Comparison of ENCODE assay signal across 26 cellular contexts in genomic region chr11:43712676-43713075, GRCh38.
"Had no signal": no experiment of that assay in that cellular context is flagged by ENCODE, and none has a peak within 500 bp of the region (broad histone marks: within the 10 kb centered on the region; RNA-seq: fewer than 3 reads in every experiment).

No MANE protein-coding gene starts in this region.

- H3K27me3 ChIP-seq: esophagus muscularis mucosa, right lobe of liver, testis had no signal

- H3K4me3 ChIP-seq: esophagus muscularis mucosa, lower lobe of right lung, right lobe of liver, testis had no signal

- ATAC-seq: activated CD8-positive, alpha-beta T cell treated with anti-CD3 and anti-CD28 coated beads, Interleukin-2, amount 10 ng/mL, durations not matched to agents 7 days and 5 days; activated T-cell treated with anti-CD3 and anti-CD28 coated beads, Interleukin-2, amount 50 U/mL, for 4 hours; left colon; lower lobe of right lung; natural killer cell treated with Interleukin-12 subunit alpha and Interleukin-12 subunit beta and Interleukin-15 and Interleukin-18, amount 100 ng/mL, for 72 hours; right lobe of liver; stimulated activated memory B cell treated with anti-CD40 and anti-IgM and Interleukin-4, amounts not matched to agents 10 μg/mL and 1 μg/mL and 100 μg/mL, for 72 hours had no signal

- H3K36me3 ChIP-seq: esophagus muscularis mucosa, right lobe of liver had no signal

- H3K27ac ChIP-seq: esophagus muscularis mucosa, lower lobe of right lung, parathyroid adenoma, right lobe of liver, testis had no signal

- H3K9me3 Mint-ChIP-seq: natural killer cell treated with Interleukin-12 subunit alpha and Interleukin-12 subunit beta and Interleukin-15 and Interleukin-18, amount 100 ng/mL, for 72 hours; stimulated activated memory B cell treated with anti-CD40 and anti-IgM and Interleukin-4, amounts not matched to agents 10 μg/mL and 1 μg/mL and 100 μg/mL, for 72 hours had no signal

- H3K79me2 ChIP-seq: parathyroid adenoma had no signal

- FAIRE-seq: endothelial cell of umbilical vein, small intestine had no signal

- DNase-seq: activated CD4-positive, alpha-beta T cell treated with anti-CD3 and anti-CD28 coated beads, Interleukin-2, amount 10 ng/mL, durations not matched to agents 24 days and 14 days; activated CD4-positive, CD25-positive, alpha-beta regulatory T cell; activated CD8-positive, alpha-beta T cell treated with anti-CD3 and anti-CD28 coated beads, Interleukin-2, amount 10 ng/mL, durations not matched to agents 7 days and 5 days; activated effector memory CD4-positive, alpha-beta T cell treated with anti-CD3 and anti-CD28 coated beads, Interleukin-2, amount 50 U/mL, for 16 hours; activated naive CD4-positive, alpha-beta T cell treated with anti-CD3 and anti-CD28 coated beads, Interleukin-2, amount 50 U/mL, for 16 hours; activated T-cell treated with anti-CD3 and anti-CD28 coated beads, Interleukin-2, amount 50 U/mL, for 4 hours; dermis blood vessel endothelial cell; effector memory CD4-positive, alpha-beta T cell; foreskin melanocyte; glutamatergic neuron; hippocampal formation; islet precursor cell; left colon; lower lobe of right lung; right lobe of liver; small intestine; stimulated activated CD4-positive, alpha-beta T cell treated with anti-CD3 and anti-CD28 coated beads, Interleukin-4, amount 100 ng/mL, for 24 hours; T-helper 9 cell; testis had no signal

- H3K36me3 Mint-ChIP-seq: natural killer cell treated with Interleukin-12 subunit alpha and Interleukin-12 subunit beta and Interleukin-15 and Interleukin-18, amount 100 ng/mL, for 72 hours had no signal

- H3K4me1 Mint-ChIP-seq: mesothelial cell of epicardium had no signal

- H3K9me3 ChIP-seq: esophagus muscularis mucosa, lower lobe of right lung, right lobe of liver, testis had no signal

- H3K4me3 Mint-ChIP-seq: activated CD4-positive, alpha-beta T cell treated with anti-CD3 and anti-CD28 coated beads, Interleukin-2, amount 10 ng/mL, durations not matched to agents 24 days and 14 days; activated CD8-positive, alpha-beta T cell treated with anti-CD3 and anti-CD28 coated beads, Interleukin-2, amount 10 ng/mL, durations not matched to agents 7 days and 5 days; activated T-cell treated with anti-CD3 and anti-CD28 coated beads, Interleukin-2, amount 50 U/mL, for 4 hours; mesothelial cell of epicardium; natural killer cell treated with Interleukin-12 subunit alpha and Interleukin-12 subunit beta and Interleukin-15 and Interleukin-18, amount 100 ng/mL, for 72 hours; stimulated activated memory B cell treated with anti-CD40 and anti-IgM and Interleukin-4, amounts not matched to agents 10 μg/mL and 1 μg/mL and 100 μg/mL, for 72 hours; type B pancreatic cell had no signal

- H3K27ac Mint-ChIP-seq: activated CD4-positive, alpha-beta T cell treated with anti-CD3 and anti-CD28 coated beads, Interleukin-2, amount 10 ng/mL, durations not matched to agents 24 days and 14 days; activated CD8-positive, alpha-beta T cell treated with anti-CD3 and anti-CD28 coated beads, Interleukin-2, amount 10 ng/mL, durations not matched to agents 7 days and 5 days; mesothelial cell of epicardium; natural killer cell treated with Interleukin-12 subunit alpha and Interleukin-12 subunit beta and Interleukin-15 and Interleukin-18, amount 100 ng/mL, for 72 hours; stimulated activated memory B cell treated with anti-CD40 and anti-IgM and Interleukin-4, amounts not matched to agents 10 μg/mL and 1 μg/mL and 100 μg/mL, for 72 hours; type B pancreatic cell had no signal

- H3K27me3 Mint-ChIP-seq: activated CD4-positive, alpha-beta T cell treated with anti-CD3 and anti-CD28 coated beads, Interleukin-2, amount 10 ng/mL, durations not matched to agents 24 days and 14 days; natural killer cell treated with Interleukin-12 subunit alpha and Interleukin-12 subunit beta and Interleukin-15 and Interleukin-18, amount 100 ng/mL, for 72 hours; stimulated activated memory B cell treated with anti-CD40 and anti-IgM and Interleukin-4, amounts not matched to agents 10 μg/mL and 1 μg/mL and 100 μg/mL, for 72 hours; type B pancreatic cell had no signal

- H2AFZ ChIP-seq: parathyroid adenoma had no signal

- H3K9ac ChIP-seq: parathyroid adenoma had no signal

- H3K4me1 ChIP-seq: lower lobe of right lung, parathyroid adenoma, right lobe of liver had no signal
